Comparison of ENCODE assay signal across 8 cellular contexts in the genomic region with DNA sequence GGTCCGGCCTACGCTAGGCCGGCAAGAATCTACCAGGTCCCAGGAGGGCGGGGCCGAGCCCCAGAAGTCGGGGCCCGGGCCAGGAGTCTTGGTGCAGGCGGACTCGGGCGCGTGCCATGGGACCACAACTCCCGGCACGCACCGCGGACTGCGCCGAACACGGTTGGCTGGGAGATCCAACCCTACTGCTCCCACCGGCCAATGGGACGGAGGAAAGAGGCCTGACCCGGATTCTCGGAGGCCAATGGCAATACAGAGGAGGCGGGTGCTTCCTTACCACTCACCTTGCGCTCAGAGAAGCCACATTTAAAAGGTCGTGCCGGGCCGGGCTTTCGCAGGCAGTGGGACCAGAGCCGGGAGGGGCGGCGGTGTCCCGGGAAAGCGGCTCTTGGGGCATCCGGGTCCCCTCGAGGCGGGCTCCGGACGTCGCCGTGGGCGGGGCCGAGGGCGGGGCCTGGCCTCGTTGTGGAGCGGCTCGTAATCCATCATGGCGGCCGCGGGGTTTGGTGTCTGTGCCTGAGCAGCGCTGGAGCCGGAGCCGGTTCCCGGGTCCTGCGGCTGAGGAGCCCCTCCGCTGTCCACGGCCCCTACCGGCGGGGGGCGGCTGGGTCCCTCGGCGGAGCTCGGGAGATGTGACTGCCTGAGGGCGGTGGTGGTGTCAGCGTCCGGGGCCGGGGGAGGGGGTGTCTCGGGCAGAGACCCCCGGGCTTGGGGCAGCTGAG. TPM values are rescaled to one million over a fixed set of nuclear protein-coding genes. Genes with fewer than 3 reads are reported as not detected.
A peak's percentile ranks its signal among the peaks of the same experiment; 100 is the strongest.
DNase-seq lines count a peak whose midpoint lies in the region; ATAC-seq and TF ChIP-seq lines count a peak whose summit lies in the region.

No MANE protein-coding gene starts in this region.

- TF ChIP-seq CTCF in OCI-LY3 (IDR thresholded peaks at IDR 0.05; ENCODE audit: low read depth, low read length) (no peak), mucosa of descending colon (IDR thresholded peaks at IDR 0.05) (no peak)

- H3K4me1 ChIP-seq in OCI-LY3 (ENCODE audit: low read length) (peaks cover 23% of the 10 kb centered on the region), mucosa of descending colon (ENCODE audit: low read depth) (peaks cover 18% of the 10 kb centered on the region)

- H3K27me3 ChIP-seq in OCI-LY3 (ENCODE audit: low read depth, low read length) = no peaks in the 10 kb centered on the region

- peaks cover 42% of the 10 kb centered on the region for H3K79me2 ChIP-seq in OCI-LY3 (ENCODE audit: low read length)

- H3K4me3 ChIP-seq in OCI-LY3 (ENCODE audit: low read length) = peak overlapping the region; percentile 86
- H3K4me3 ChIP-seq in mucosa of descending colon = peak overlapping the region; percentile 98

- no peaks in the 10 kb centered on the region for H4K20me1 ChIP-seq in OCI-LY3 (ENCODE audit: insufficient read depth, low read length)

- peak overlapping the region; percentile 73 for H2AFZ ChIP-seq in OCI-LY3 (ENCODE audit: low read depth, low read length)

- ATAC-seq in GM21528 (IDR thresholded peaks at IDR 0.05; ENCODE audit: low FRiP score, unreplicated experiment) (peak; percentile 93), mucosa of descending colon (peak; percentile 96)

- H3K9ac ChIP-seq in OCI-LY3 (ENCODE audit: low read length) = peak overlapping the region; percentile 71

- H3K27ac ChIP-seq in OCI-LY3 (ENCODE audit: low read length) (peak overlapping the region; percentile 80), epithelial cell of prostate (peak overlapping the region; percentile 91)

- DNase-seq in DMS 273 treated with DMSO at 0.1 percent for 48 hours (lab: John Stamatoyannopoulos, UW) (peak; percentile 95), HuH-7.5 (ENCODE audit: low spot score) (peak; percentile 96), activated T-cell treated with anti-CD3 and anti-CD28 coated beads for 4 hours (peak; percentile 90), epithelial cell of prostate (ENCODE audit: low read depth, low spot score) (peak; percentile 91), mucosa of descending colon (peak; percentile 97 to 98 (median 98))
- peak; percentile 89 for DNase-seq in stimulated activated CD8-positive, alpha-beta memory T cell treated with anti-CD3 and anti-CD28 coated beads, Interleukin-4, amount 100 ng/mL, for 1 hour (ENCODE audit: low read depth in 2 of 2, low spot score in 1 of 2)

- intact Hi-C loops in mucosa of descending colon (cut with DNase I, micrococcal nuclease) = loop anchor here in 1 of 2 donors (10.0 kb wide), 1 partner anchor 52 kb away; no protein-coding TSS in a partner anchor

- H3K36me3 ChIP-seq in OCI-LY3 (replicated peaks; ENCODE audit: low read depth, low read length) (peaks cover 4% of the 10 kb centered on the region), mucosa of descending colon (ENCODE audit: low read depth) (no peaks in the 10 kb centered on the region)

- H3K9me3 ChIP-seq in OCI-LY3 (ENCODE audit: insufficient read depth, low read length) (no peaks in the 10 kb centered on the region), mucosa of descending colon (no peaks in the 10 kb centered on the region)

- H3K4me2 ChIP-seq in OCI-LY3 (ENCODE audit: low read length) = peak overlapping the region; percentile 97

RNA-seq across cellular contexts. Expression of gene EXOSC2, which starts 19.1 kb away (rescaled TPM):
- total RNA-seq in mucosa of descending colon = 10 to 100 TPM; 18.3 to 25.7 (median 19.1) TPM

RNA-seq across cellular contexts. Expression of gene PRDM12, which starts 48.3 kb away (rescaled TPM):
- under 1 TPM in 2 of 3 donors, not detected in 1; 0.12 TPM for total RNA-seq in mucosa of descending colon

Comparison
In these comparisons a context has a peak if more than half of its experiments do, and no peak if none do; other contexts are left out.
1. Peak in every context shown above with its lines: DNase-seq, ATAC-seq, H3K4me3 ChIP-seq and H3K27ac ChIP-seq.